1 cellular context compared by ENCODE assay signal in genomic region chr19:42290523-42291436, GRCh38.
TF ChIP-seq lines count a peak whose summit lies in the region.

No MANE protein-coding gene starts in this region.

TF ChIP-seq in HepG2, 621 proteins besides CTCF, POLR2A, EP300 and RAD21 (continued from another document and continues in another):
- TF ChIP-seq REST (IDR thresholded peaks at IDR 0.05; ENCODE audit: borderline replicate concordance in 1 of 2, low read depth in 1 of 2, low read length in 2 of 2) = no peak
- TF ChIP-seq ZNF7 (CRISPR knock-in tag; IDR thresholded peaks at IDR 0.05) = no peak
- TF ChIP-seq ZNF143 (CRISPR knock-in tag; IDR thresholded peaks at IDR 0.05) = peak; percentile 46; the same call in 1 of the 2 replicates
- TF ChIP-seq KDM2A (CRISPR knock-in tag; IDR thresholded peaks at IDR 0.05; ENCODE audit: borderline replicate concordance, low read depth) = peak; percentile 49; the same call in 1 of the 2 replicates
- TF ChIP-seq RXRB (CRISPR knock-in tag; IDR thresholded peaks at IDR 0.05; ENCODE audit: borderline replicate concordance) = no peak
- no peak for TF ChIP-seq ZBTB34 (CRISPR knock-in tag; IDR thresholded peaks at IDR 0.05)
- TF ChIP-seq RBFOX2 (IDR thresholded peaks at IDR 0.05; ENCODE audit: low read depth, low read length) = peak; percentile 58; the same call in 1 of the 2 replicates
- TF ChIP-seq RBM39 (IDR thresholded peaks at IDR 0.05; ENCODE audit: low read depth, low read length, poor library complexity, severe bottlenecking) = peak; percentile 51
- no peak for TF ChIP-seq U2AF1 (optimal IDR thresholded peaks at IDR 0.05; ENCODE audit: low read depth, low read length)
- no peak for TF ChIP-seq PBX2 (CRISPR knock-in tag; IDR thresholded peaks at IDR 0.05)
- TF ChIP-seq, protein P1, sequence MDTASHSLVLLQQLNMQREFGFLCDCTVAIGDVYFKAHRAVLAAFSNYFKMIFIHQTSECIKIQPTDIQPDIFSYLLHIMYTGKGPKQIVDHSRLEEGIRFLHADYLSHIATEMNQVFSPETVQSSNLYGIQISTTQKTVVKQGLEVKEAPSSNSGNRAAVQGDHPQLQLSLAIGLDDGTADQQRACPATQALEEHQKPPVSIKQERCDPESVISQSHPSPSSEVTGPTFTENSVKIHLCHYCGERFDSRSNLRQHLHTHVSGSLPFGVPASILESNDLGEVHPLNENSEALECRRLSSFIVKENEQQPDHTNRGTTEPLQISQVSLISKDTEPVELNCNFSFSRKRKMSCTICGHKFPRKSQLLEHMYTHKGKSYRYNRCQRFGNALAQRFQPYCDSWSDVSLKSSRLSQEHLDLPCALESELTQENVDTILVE (CRISPR knock-in tag; IDR thresholded peaks at IDR 0.05) = no peak
- no peak for TF ChIP-seq ZNF816 (CRISPR knock-in tag; IDR thresholded peaks at IDR 0.05; ENCODE audit: borderline replicate concordance)
- 0 out of 2 replicates have a peak, but pooled peaks have one; percentile 14 for TF ChIP-seq SRY (CRISPR knock-in tag; IDR thresholded peaks at IDR 0.05)
- no peak for TF ChIP-seq ZNF652 (CRISPR knock-in tag; IDR thresholded peaks at IDR 0.05; ENCODE audit: borderline replicate concordance, low read depth)
- TF ChIP-seq SOX6 (IDR thresholded peaks at IDR 0.05) = no peak
- TF ChIP-seq SOX6 (CRISPR knock-in tag; IDR thresholded peaks at IDR 0.05) = 0 out of 2 replicates have a peak, but pooled peaks have one; percentile 9
- peak; percentile 98 for TF ChIP-seq HNRNPL (IDR thresholded peaks at IDR 0.05; ENCODE audit: low read depth, low read length)
- no peak for TF ChIP-seq ZNF224 (CRISPR knock-in tag; IDR thresholded peaks at IDR 0.05)
- TF ChIP-seq HIC2 (CRISPR knock-in tag; IDR thresholded peaks at IDR 0.05; ENCODE audit: low read depth) = peak; percentile 52; the same call in 1 of the 2 replicates
- TF ChIP-seq ZNF776 (CRISPR knock-in tag; IDR thresholded peaks at IDR 0.05) = no peak
- TF ChIP-seq TBL1XR1 (IDR thresholded peaks at IDR 0.05; ENCODE audit: borderline replicate concordance, low read length, partially characterized antibody) = no peak
- no peak for TF ChIP-seq ZNF142 (CRISPR knock-in tag; IDR thresholded peaks at IDR 0.05)
- no peak for TF ChIP-seq TIGD3 (CRISPR knock-in tag; IDR thresholded peaks at IDR 0.05; ENCODE audit: borderline replicate concordance)
- TF ChIP-seq XRCC5 (optimal IDR thresholded peaks at IDR 0.05; ENCODE audit: low read length) = peak; percentile 86
- TF ChIP-seq ZNF232 (CRISPR knock-in tag; IDR thresholded peaks at IDR 0.05; ENCODE audit: borderline replicate concordance) = no peak
- no peak for TF ChIP-seq RAD51 (IDR thresholded peaks at IDR 0.05; ENCODE audit: borderline replicate concordance)
- no peak for TF ChIP-seq ZNF326 (CRISPR knock-in tag; IDR thresholded peaks at IDR 0.05; ENCODE audit: borderline replicate concordance)
- TF ChIP-seq ZSCAN9 (CRISPR knock-in tag; IDR thresholded peaks at IDR 0.05; ENCODE audit: borderline replicate concordance) = no peak
- no peak for TF ChIP-seq SRSF9 (IDR thresholded peaks at IDR 0.05; ENCODE audit: borderline replicate concordance, insufficient read depth, low read depth, low read length, poor library complexity, severe bottlenecking)
- TF ChIP-seq ZFP1 (CRISPR knock-in tag; IDR thresholded peaks at IDR 0.05) = no peak
- TF ChIP-seq, protein P2, sequence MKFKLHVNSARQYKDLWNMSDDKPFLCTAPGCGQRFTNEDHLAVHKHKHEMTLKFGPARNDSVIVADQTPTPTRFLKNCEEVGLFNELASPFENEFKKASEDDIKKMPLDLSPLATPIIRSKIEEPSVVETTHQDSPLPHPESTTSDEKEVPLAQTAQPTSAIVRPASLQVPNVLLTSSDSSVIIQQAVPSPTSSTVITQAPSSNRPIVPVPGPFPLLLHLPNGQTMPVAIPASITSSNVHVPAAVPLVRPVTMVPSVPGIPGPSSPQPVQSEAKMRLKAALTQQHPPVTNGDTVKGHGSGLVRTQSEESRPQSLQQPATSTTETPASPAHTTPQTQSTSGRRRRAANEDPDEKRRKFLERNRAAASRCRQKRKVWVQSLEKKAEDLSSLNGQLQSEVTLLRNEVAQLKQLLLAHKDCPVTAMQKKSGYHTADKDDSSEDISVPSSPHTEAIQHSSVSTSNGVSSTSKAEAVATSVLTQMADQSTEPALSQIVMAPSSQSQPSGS (CRISPR knock-in tag; IDR thresholded peaks at IDR 0.05) = 0 out of 2 replicates have a peak, but pooled peaks have one; percentile 32
- no peak for TF ChIP-seq SNAI1 (CRISPR knock-in tag; IDR thresholded peaks at IDR 0.05; ENCODE audit: borderline replicate concordance)
- TF ChIP-seq ZNF674 (CRISPR knock-in tag; IDR thresholded peaks at IDR 0.05; ENCODE audit: low read depth) = no peak
- no peak for TF ChIP-seq ZKSCAN8 (CRISPR knock-in tag; IDR thresholded peaks at IDR 0.05; ENCODE audit: borderline replicate concordance)
- 0 out of 2 replicates have a peak, but pooled peaks have one; percentile 34 for TF ChIP-seq DR1 (CRISPR knock-in tag; IDR thresholded peaks at IDR 0.05)
- no peak for TF ChIP-seq PHF8 (CRISPR knock-in tag; IDR thresholded peaks at IDR 0.05)
- TF ChIP-seq ZNF615 (CRISPR knock-in tag; IDR thresholded peaks at IDR 0.05; ENCODE audit: borderline replicate concordance) = no peak
- no peak for TF ChIP-seq HMGA1 (CRISPR knock-in tag; conservative IDR thresholded peaks at IDR 0.05)
- no peak for TF ChIP-seq ZSCAN5A (CRISPR knock-in tag; IDR thresholded peaks at IDR 0.05; ENCODE audit: borderline replicate concordance)
